ENCODE assay signal across 8 cellular contexts in genomic region chr9:88322906-88323566, GRCh38.
DNase-seq lines count a peak whose midpoint lies in the region; ATAC-seq and TF ChIP-seq lines count a peak whose summit lies in the region.

No MANE protein-coding gene starts in this region.

- no peaks in the 10 kb centered on the region for H3K9me3 ChIP-seq in SJCRH30 (replicated peaks)

- H3K9me3 Mint-ChIP-seq in activated naive CD4-positive, alpha-beta T cell treated with anti-CD3 and anti-CD28 coated beads, Interleukin-2, amount 10 ng/mL, durations not matched to agents 7 days and 5 days = peaks cover 7% of the 10 kb centered on the region
- no peaks in the 10 kb centered on the region for H3K9me3 Mint-ChIP-seq in osteocyte (ENCODE audit: unreplicated experiment)

- H3K27ac ChIP-seq in SJCRH30 = peak overlapping the region; percentile 74

- peak overlapping the region; percentile 7 for H3K4me3 Mint-ChIP-seq in activated naive CD4-positive, alpha-beta T cell treated with anti-CD3 and anti-CD28 coated beads, Interleukin-2, amount 10 ng/mL, durations not matched to agents 7 days and 5 days
- H3K4me3 Mint-ChIP-seq in osteocyte (ENCODE audit: unreplicated experiment) = no peak overlapping the region

- peak; percentile 85 to 94 for DNase-seq in SJCRH30
- peak; percentile 78 for DNase-seq in activated naive CD4-positive, alpha-beta T cell treated with anti-CD3 and anti-CD28 coated beads, Interleukin-2, amount 10 ng/mL, durations not matched to agents 7 days and 5 days
- peak; percentile 28 for DNase-seq in stimulated activated CD4-positive, alpha-beta T cell treated with anti-CD3 and anti-CD28 coated beads, Interleukin-1b, Interleukin-23, amount 100 ng/mL, for 48 hours
- DNase-seq in NCI-H146 (lab: John Stamatoyannopoulos, UW) = no peak
- DNase-seq in osteocyte (ENCODE audit: extremely low spot score, unreplicated experiment) = no peak
- DNase-seq in NCI-H1436 (lab: John Stamatoyannopoulos, UW) = no peak

- peak; percentile 68 for ATAC-seq in GM19438 (IDR thresholded peaks at IDR 0.05; ENCODE audit: low read depth, unreplicated experiment)
- ATAC-seq in GM19328 (IDR thresholded peaks at IDR 0.05; ENCODE audit: unreplicated experiment) = no peak

- TF ChIP-seq CTCF in osteocyte (IDR thresholded peaks at IDR 0.05) = no peak

- CTCF ChIA-PET in activated naive CD4-positive, alpha-beta T cell treated with anti-CD3 and anti-CD28 coated beads, Interleukin-2, amount 10 ng/mL, durations not matched to agents 7 days and 5 days (lab: Charles Lee) = interaction anchor here (0.7 to 2.3 kb wide), 3 partner anchors 10 to 19 kb away, joined by 3 to 13 read pairs (median 5); no protein-coding TSS in a partner anchor

- H3K27ac Mint-ChIP-seq in activated naive CD4-positive, alpha-beta T cell treated with anti-CD3 and anti-CD28 coated beads, Interleukin-2, amount 10 ng/mL, durations not matched to agents 7 days and 5 days = peak overlapping the region; percentile 91
- no peak overlapping the region for H3K27ac Mint-ChIP-seq in osteocyte (ENCODE audit: unreplicated experiment)

- no peak overlapping the region for H3K4me3 ChIP-seq in SJCRH30

- peaks cover 50% of the 10 kb centered on the region for H3K4me1 Mint-ChIP-seq in activated naive CD4-positive, alpha-beta T cell treated with anti-CD3 and anti-CD28 coated beads, Interleukin-2, amount 10 ng/mL, durations not matched to agents 7 days and 5 days
- no peaks in the 10 kb centered on the region for H3K4me1 Mint-ChIP-seq in osteocyte (ENCODE audit: unreplicated experiment)

- peaks cover 16% of the 10 kb centered on the region for H3K4me1 ChIP-seq in SJCRH30

- peaks cover 16% of the 10 kb centered on the region for H3K27me3 Mint-ChIP-seq in activated naive CD4-positive, alpha-beta T cell treated with anti-CD3 and anti-CD28 coated beads, Interleukin-2, amount 10 ng/mL, durations not matched to agents 7 days and 5 days
- H3K27me3 Mint-ChIP-seq in osteocyte (ENCODE audit: unreplicated experiment) = peaks cover 8% of the 10 kb centered on the region

- no peaks in the 10 kb centered on the region for H3K36me3 ChIP-seq in SJCRH30

- H3K36me3 Mint-ChIP-seq in activated naive CD4-positive, alpha-beta T cell treated with anti-CD3 and anti-CD28 coated beads, Interleukin-2, amount 10 ng/mL, durations not matched to agents 7 days and 5 days = peaks cover 11% of the 10 kb centered on the region
- H3K36me3 Mint-ChIP-seq in osteocyte (ENCODE audit: unreplicated experiment) = no peaks in the 10 kb centered on the region

- no peaks in the 10 kb centered on the region for H3K27me3 ChIP-seq in SJCRH30

Comparison
In these comparisons a context has a peak if more than half of its experiments do, and no peak if none do; other contexts are left out.
1. DNase-seq: peak in SJCRH30 (2 of 2), activated naive CD4-positive, alpha-beta T cell treated with anti-CD3 and anti-CD28 coated beads, Interleukin-2, amount 10 ng/mL, durations not matched to agents 7 days and 5 days (single experiment) and stimulated activated CD4-positive, alpha-beta T cell treated with anti-CD3 and anti-CD28 coated beads, Interleukin-1b, Interleukin-23, amount 100 ng/mL, for 48 hours (single experiment); none in NCI-H146 (single experiment), osteocyte (single experiment) and NCI-H1436 (single experiment).